1 cellular context compared by ENCODE assay signal in the genomic region with DNA sequence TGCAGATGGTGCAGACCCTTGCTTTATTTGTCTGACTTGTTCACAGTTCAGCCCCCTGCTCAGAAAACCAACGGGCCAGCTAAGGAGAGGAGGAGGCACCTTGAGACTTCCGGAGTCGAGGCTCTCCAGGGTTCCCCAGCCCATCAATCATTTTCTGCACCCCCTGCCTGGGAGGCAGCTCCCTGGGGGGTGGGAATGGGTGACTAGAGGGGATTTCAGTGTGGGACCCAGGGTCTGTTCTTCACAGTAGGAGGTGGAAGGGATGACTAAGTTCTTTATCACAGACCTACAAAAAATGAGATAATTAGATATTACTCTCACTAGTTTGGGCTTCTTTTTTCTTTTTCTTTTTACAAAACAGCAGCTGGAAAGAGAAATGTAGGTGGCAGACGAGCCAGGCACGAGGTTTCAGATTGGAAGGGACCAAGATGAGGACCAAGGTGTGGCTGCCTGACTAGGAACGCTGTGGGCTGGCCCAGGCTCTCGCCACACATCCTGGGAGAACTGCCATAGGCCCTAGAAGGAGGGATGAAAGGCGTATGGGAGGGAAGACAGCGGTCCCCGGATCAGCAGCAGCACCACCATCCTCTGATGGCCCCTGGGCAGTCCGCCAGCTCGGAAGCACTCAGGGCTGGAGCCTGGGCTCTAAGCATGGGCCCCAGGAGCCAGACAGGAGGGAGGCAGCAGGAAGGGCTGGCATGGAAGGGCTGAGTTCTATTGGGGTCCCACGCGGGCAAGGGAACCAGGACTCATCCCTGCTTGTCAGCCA.
TF ChIP-seq lines count a peak whose summit lies in the region.

No MANE protein-coding gene starts in this region.

TF ChIP-seq in SK-N-SH, 30 proteins besides CTCF, POLR2A, EP300 and RAD21 (continued from another document):
- TF ChIP-seq, protein P1, sequence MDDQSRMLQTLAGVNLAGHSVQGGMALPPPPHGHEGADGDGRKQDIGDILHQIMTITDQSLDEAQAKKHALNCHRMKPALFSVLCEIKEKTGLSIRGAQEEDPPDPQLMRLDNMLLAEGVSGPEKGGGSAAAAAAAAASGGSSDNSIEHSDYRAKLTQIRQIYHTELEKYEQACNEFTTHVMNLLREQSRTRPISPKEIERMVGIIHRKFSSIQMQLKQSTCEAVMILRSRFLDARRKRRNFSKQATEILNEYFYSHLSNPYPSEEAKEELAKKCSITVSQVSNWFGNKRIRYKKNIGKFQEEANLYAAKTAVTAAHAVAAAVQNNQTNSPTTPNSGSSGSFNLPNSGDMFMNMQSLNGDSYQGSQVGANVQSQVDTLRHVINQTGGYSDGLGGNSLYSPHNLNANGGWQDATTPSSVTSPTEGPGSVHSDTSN (IDR thresholded peaks at IDR 0.05) = peak; percentile 86
- no peak for TF ChIP-seq RXRA (IDR thresholded peaks at IDR 0.05; ENCODE audit: borderline replicate concordance, low read depth)
- peak; percentile 6; the same call in 1 of the 2 replicates for TF ChIP-seq TCF12 (IDR thresholded peaks at IDR 0.05)
- TF ChIP-seq YY1 (IDR thresholded peaks at IDR 0.05; ENCODE audit: low read depth) = no peak
- no peak for TF ChIP-seq GABPA (IDR thresholded peaks at IDR 0.05; ENCODE audit: low read depth)
- TF ChIP-seq, protein P2, sequence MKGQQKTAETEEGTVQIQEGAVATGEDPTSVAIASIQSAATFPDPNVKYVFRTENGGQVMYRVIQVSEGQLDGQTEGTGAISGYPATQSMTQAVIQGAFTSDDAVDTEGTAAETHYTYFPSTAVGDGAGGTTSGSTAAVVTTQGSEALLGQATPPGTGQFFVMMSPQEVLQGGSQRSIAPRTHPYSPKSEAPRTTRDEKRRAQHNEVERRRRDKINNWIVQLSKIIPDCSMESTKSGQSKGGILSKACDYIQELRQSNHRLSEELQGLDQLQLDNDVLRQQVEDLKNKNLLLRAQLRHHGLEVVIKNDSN (IDR thresholded peaks at IDR 0.05; ENCODE audit: borderline replicate concordance, low read depth) = no peak
- peak; percentile 47 for TF ChIP-seq JUND (IDR thresholded peaks at IDR 0.05)
- TF ChIP-seq TEAD4 (IDR thresholded peaks at IDR 0.05; ENCODE audit: borderline replicate concordance, insufficient read depth) = 0 out of 2 replicates have a peak, but pooled peaks have one; percentile 22
- TF ChIP-seq SMC3 (IDR thresholded peaks at IDR 0.05; ENCODE audit: low read depth, low read length) = no peak
- no peak for TF ChIP-seq EZH2phosphoT487 (IDR thresholded peaks at IDR 0.05; ENCODE audit: borderline replicate concordance, low read depth)
- no peak for TF ChIP-seq MEF2A (IDR thresholded peaks at IDR 0.05; ENCODE audit: borderline replicate concordance, low read depth)
- no peak for TF ChIP-seq TAF1 (IDR thresholded peaks at IDR 0.05; ENCODE audit: borderline replicate concordance, low read depth, low read length)
- TF ChIP-seq, protein P3, sequence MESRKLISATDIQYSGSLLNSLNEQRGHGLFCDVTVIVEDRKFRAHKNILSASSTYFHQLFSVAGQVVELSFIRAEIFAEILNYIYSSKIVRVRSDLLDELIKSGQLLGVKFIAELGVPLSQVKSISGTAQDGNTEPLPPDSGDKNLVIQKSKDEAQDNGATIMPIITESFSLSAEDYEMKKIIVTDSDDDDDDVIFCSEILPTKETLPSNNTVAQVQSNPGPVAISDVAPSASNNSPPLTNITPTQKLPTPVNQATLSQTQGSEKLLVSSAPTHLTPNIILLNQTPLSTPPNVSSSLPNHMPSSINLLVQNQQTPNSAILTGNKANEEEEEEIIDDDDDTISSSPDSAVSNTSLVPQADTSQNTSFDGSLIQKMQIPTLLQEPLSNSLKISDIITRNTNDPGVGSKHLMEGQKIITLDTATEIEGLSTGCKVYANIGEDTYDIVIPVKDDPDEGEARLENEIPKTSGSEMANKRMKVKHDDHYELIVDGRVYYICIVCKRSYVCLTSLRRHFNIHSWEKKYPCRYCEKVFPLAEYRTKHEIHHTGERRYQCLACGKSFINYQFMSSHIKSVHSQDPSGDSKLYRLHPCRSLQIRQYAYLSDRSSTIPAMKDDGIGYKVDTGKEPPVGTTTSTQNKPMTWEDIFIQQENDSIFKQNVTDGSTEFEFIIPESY (IDR thresholded peaks at IDR 0.05; ENCODE audit: borderline replicate concordance, low read depth) = no peak
- TF ChIP-seq, protein P4, sequence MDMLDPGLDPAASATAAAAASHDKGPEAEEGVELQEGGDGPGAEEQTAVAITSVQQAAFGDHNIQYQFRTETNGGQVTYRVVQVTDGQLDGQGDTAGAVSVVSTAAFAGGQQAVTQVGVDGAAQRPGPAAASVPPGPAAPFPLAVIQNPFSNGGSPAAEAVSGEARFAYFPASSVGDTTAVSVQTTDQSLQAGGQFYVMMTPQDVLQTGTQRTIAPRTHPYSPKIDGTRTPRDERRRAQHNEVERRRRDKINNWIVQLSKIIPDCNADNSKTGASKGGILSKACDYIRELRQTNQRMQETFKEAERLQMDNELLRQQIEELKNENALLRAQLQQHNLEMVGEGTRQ (IDR thresholded peaks at IDR 0.05; ENCODE audit: borderline replicate concordance, low read depth, low read length) = no peak
- TF ChIP-seq CHD2 (IDR thresholded peaks at IDR 0.05; ENCODE audit: low read length, partially characterized antibody) = no peak
- no peak; the same call in 1 of the 2 replicates for TF ChIP-seq POLR2AphosphoS5 (IDR thresholded peaks at IDR 0.05; ENCODE audit: low read depth, low read length)
TF ChIP-seq in SK-N-SH: peak in this region for 7.
